ENCODE assay signal across 14 cellular contexts in genomic region chr2:168090366-168091019, GRCh38.
DNase-seq lines count a peak whose midpoint lies in the region; ATAC-seq and TF ChIP-seq lines count a peak whose summit lies in the region.
"Had no signal": no experiment of that assay in that cellular context is flagged by ENCODE, and none has a peak within 500 bp of the region (broad histone marks: within the 10 kb centered on the region; RNA-seq: fewer than 3 reads in every experiment).

No MANE protein-coding gene starts in this region.

- H3K9ac ChIP-seq in colonic mucosa (ENCODE audit: low read depth in 2 of 2, low read length in 2 of 2): no peak overlapping the region

- peaks cover 0 to 7% (median 3%) of the 10 kb centered on the region in 3 donors for H3K36me3 Mint-ChIP-seq in immature natural killer cell
- H3K36me3 Mint-ChIP-seq in activated CD4-positive, alpha-beta memory T cell treated with anti-CD3 and anti-CD28 coated beads for 36 hours: peaks cover 6% of the 10 kb centered on the region
- peaks cover 5% of the 10 kb centered on the region for H3K36me3 Mint-ChIP-seq in activated T-helper 1 cell treated with anti-CD3 and anti-CD28 coated beads, Interleukin-12 subunit alpha, Interleukin-12 subunit beta, Interleukin-2, Interleukin-4 antibody, amounts not matched to agents 30 ng/mL and 10 ng/mL and 1 ng/mL, durations not matched to agents 14 hours and 24 hours and 36 hours (ENCODE audit: low read depth)
- H3K36me3 Mint-ChIP-seq in T-helper 2 cell treated with Interferon-gamma antibody and Interleukin-4, amounts not matched to agents 5 μg/mL and 100 μg/mL, for 36 hours (ENCODE audit: low read depth): peaks cover 17% of the 10 kb centered on the region

- no peaks in the 10 kb centered on the region for H3K27me3 ChIP-seq in colonic mucosa
- H3K27me3 ChIP-seq: ascending aorta, neutrophil had no signal

- no peak overlapping the region for H3K27ac ChIP-seq in colonic mucosa
- H3K27ac ChIP-seq: ascending aorta, thoracic aorta had no signal

- no peak overlapping the region for H3K4me3 ChIP-seq in colonic mucosa
- H3K4me3 ChIP-seq: ascending aorta, thoracic aorta had no signal

- POLR2A ChIA-PET in activated CD4-positive, alpha-beta memory T cell treated with anti-CD3 and anti-CD28 coated beads for 36 hours (lab: Charles Lee): no interaction called here

- H3K9me3 Mint-ChIP-seq in immature natural killer cell: no peaks in the 10 kb centered on the region
- no peaks in the 10 kb centered on the region for H3K9me3 Mint-ChIP-seq in activated CD4-positive, alpha-beta memory T cell treated with anti-CD3 and anti-CD28 coated beads for 36 hours
- peaks cover 5% of the 10 kb centered on the region for H3K9me3 Mint-ChIP-seq in activated T-helper 1 cell treated with anti-CD3 and anti-CD28 coated beads, Interleukin-12 subunit alpha, Interleukin-12 subunit beta, Interleukin-2, Interleukin-4 antibody, amounts not matched to agents 30 ng/mL and 10 ng/mL and 1 ng/mL, durations not matched to agents 14 hours and 24 hours and 36 hours
- H3K9me3 Mint-ChIP-seq in T-helper 2 cell treated with Interferon-gamma antibody and Interleukin-4, amounts not matched to agents 5 μg/mL and 100 μg/mL, for 36 hours: no peaks in the 10 kb centered on the region

- H3K36me3 ChIP-seq in colonic mucosa: no peaks in the 10 kb centered on the region
- H3K36me3 ChIP-seq: ascending aorta, neutrophil, thoracic aorta had no signal

- H3K4me3 Mint-ChIP-seq in immature natural killer cell: peak overlapping the region in 1 of 5 donors; percentile 5
- H3K4me3 Mint-ChIP-seq in activated CD4-positive, alpha-beta memory T cell treated with anti-CD3 and anti-CD28 coated beads for 36 hours: no peak overlapping the region
- H3K4me3 Mint-ChIP-seq in activated T-helper 1 cell treated with anti-CD3 and anti-CD28 coated beads, Interleukin-12 subunit alpha, Interleukin-12 subunit beta, Interleukin-2, Interleukin-4 antibody, amounts not matched to agents 30 ng/mL and 10 ng/mL and 1 ng/mL, durations not matched to agents 14 hours and 24 hours and 36 hours: no peak overlapping the region
- H3K4me3 Mint-ChIP-seq in T-helper 2 cell treated with Interferon-gamma antibody and Interleukin-4, amounts not matched to agents 5 μg/mL and 100 μg/mL, for 36 hours: no peak overlapping the region

- intact Hi-C loops in activated CD4-positive, alpha-beta memory T cell treated with anti-CD3 and anti-CD28 coated beads for 36 hours (cut with micrococcal nuclease): no loop called here
- intact Hi-C loops in activated T-helper 1 cell treated with anti-CD3 and anti-CD28 coated beads, Interleukin-12 subunit alpha, Interleukin-12 subunit beta, Interleukin-2, Interleukin-4 antibody, amounts not matched to agents 30 ng/mL and 10 ng/mL and 1 ng/mL, durations not matched to agents 14 hours and 24 hours and 36 hours (cut with micrococcal nuclease): loop anchor here (5.0 kb wide), 1 partner anchor 1473 kb away; no protein-coding TSS in a partner anchor
- intact Hi-C loops in colonic mucosa (cut with DNase I): no loop called here

- peaks cover 40 to 47% of the 10 kb centered on the region in 2 donors for H3K4me1 Mint-ChIP-seq in immature natural killer cell
- peaks cover 24% of the 10 kb centered on the region for H3K4me1 Mint-ChIP-seq in activated CD4-positive, alpha-beta memory T cell treated with anti-CD3 and anti-CD28 coated beads for 36 hours (ENCODE audit: low read depth)
- H3K4me1 Mint-ChIP-seq in activated T-helper 1 cell treated with anti-CD3 and anti-CD28 coated beads, Interleukin-12 subunit alpha, Interleukin-12 subunit beta, Interleukin-2, Interleukin-4 antibody, amounts not matched to agents 30 ng/mL and 10 ng/mL and 1 ng/mL, durations not matched to agents 14 hours and 24 hours and 36 hours (ENCODE audit: low read depth): peaks cover 20% of the 10 kb centered on the region
- H3K4me1 Mint-ChIP-seq in T-helper 2 cell treated with Interferon-gamma antibody and Interleukin-4, amounts not matched to agents 5 μg/mL and 100 μg/mL, for 36 hours (ENCODE audit: low read depth): peaks cover 17% of the 10 kb centered on the region

- DNase-seq in immature natural killer cell: no peak
- no peak for DNase-seq in activated CD4-positive, alpha-beta memory T cell treated with anti-CD3 and anti-CD28 coated beads for 36 hours
- DNase-seq in activated T-helper 1 cell treated with anti-CD3 and anti-CD28 coated beads, Interleukin-12 subunit alpha, Interleukin-12 subunit beta, Interleukin-2, Interleukin-4 antibody, amounts not matched to agents 30 ng/mL and 10 ng/mL and 1 ng/mL, durations not matched to agents 14 hours and 24 hours and 36 hours (ENCODE audit: low spot score): no peak
- DNase-seq in colonic mucosa: no peak
- no peak for DNase-seq in T-helper 2 cell treated with Interferon-gamma antibody and Interleukin-4, amounts not matched to agents 5 μg/mL and 100 μg/mL, for 36 hours (ENCODE audit: low spot score)
- DNase-seq: activated CD8-positive, alpha-beta memory T cell treated with anti-CD3 and anti-CD28 coated beads for 24 hours; DMS79; erythroblast had no signal

- no peak for TF ChIP-seq CTCF in colonic mucosa (IDR thresholded peaks at IDR 0.05)

- H3K27ac Mint-ChIP-seq in immature natural killer cell: peak overlapping the region in 4 of 6 donors; percentile 49 to 83 (median 70)
- H3K27ac Mint-ChIP-seq in activated CD4-positive, alpha-beta memory T cell treated with anti-CD3 and anti-CD28 coated beads for 36 hours: no peak overlapping the region
- H3K27ac Mint-ChIP-seq in activated T-helper 1 cell treated with anti-CD3 and anti-CD28 coated beads, Interleukin-12 subunit alpha, Interleukin-12 subunit beta, Interleukin-2, Interleukin-4 antibody, amounts not matched to agents 30 ng/mL and 10 ng/mL and 1 ng/mL, durations not matched to agents 14 hours and 24 hours and 36 hours: no peak overlapping the region
- H3K27ac Mint-ChIP-seq in T-helper 2 cell treated with Interferon-gamma antibody and Interleukin-4, amounts not matched to agents 5 μg/mL and 100 μg/mL, for 36 hours: no peak overlapping the region

- H3K27me3 Mint-ChIP-seq in immature natural killer cell (ENCODE audit: low read depth in 3 of 3): no peaks in the 10 kb centered on the region
- no peaks in the 10 kb centered on the region for H3K27me3 Mint-ChIP-seq in activated CD4-positive, alpha-beta memory T cell treated with anti-CD3 and anti-CD28 coated beads for 36 hours
- no peaks in the 10 kb centered on the region for H3K27me3 Mint-ChIP-seq in activated T-helper 1 cell treated with anti-CD3 and anti-CD28 coated beads, Interleukin-12 subunit alpha, Interleukin-12 subunit beta, Interleukin-2, Interleukin-4 antibody, amounts not matched to agents 30 ng/mL and 10 ng/mL and 1 ng/mL, durations not matched to agents 14 hours and 24 hours and 36 hours (ENCODE audit: insufficient read depth)
- H3K27me3 Mint-ChIP-seq in T-helper 2 cell treated with Interferon-gamma antibody and Interleukin-4, amounts not matched to agents 5 μg/mL and 100 μg/mL, for 36 hours (ENCODE audit: low read depth): no peaks in the 10 kb centered on the region

- no peaks in the 10 kb centered on the region for H3K9me3 ChIP-seq in colonic mucosa
- H3K9me3 ChIP-seq: ascending aorta, neutrophil, thoracic aorta had no signal

- CTCF ChIA-PET in activated CD4-positive, alpha-beta memory T cell treated with anti-CD3 and anti-CD28 coated beads for 36 hours (lab: Charles Lee): no interaction called here

- ATAC-seq in GM19025 (IDR thresholded peaks at IDR 0.05; ENCODE audit: low read depth, unreplicated experiment) (peak; percentile 85), GM21723 (IDR thresholded peaks at IDR 0.05; ENCODE audit: unreplicated experiment) (peak; percentile 90), HG03175 (IDR thresholded peaks at IDR 0.05; ENCODE audit: unreplicated experiment) (peak; percentile 88)

- H3K4me1 ChIP-seq in colonic mucosa: no peaks in the 10 kb centered on the region
- H3K4me1 ChIP-seq: ascending aorta had no signal

Comparison
In these comparisons a context has a peak if more than half of its experiments do, and no peak if none do; other contexts are left out.
1. H3K27ac Mint-ChIP-seq: peak in immature natural killer cell (4 of 6); none in activated CD4-positive, alpha-beta memory T cell treated with anti-CD3 and anti-CD28 coated beads for 36 hours (single experiment), activated T-helper 1 cell treated with anti-CD3 and anti-CD28 coated beads, Interleukin-12 subunit alpha, Interleukin-12 subunit beta, Interleukin-2, Interleukin-4 antibody, amounts not matched to agents 30 ng/mL and 10 ng/mL and 1 ng/mL, durations not matched to agents 14 hours and 24 hours and 36 hours (single experiment) and T-helper 2 cell treated with Interferon-gamma antibody and Interleukin-4, amounts not matched to agents 5 μg/mL and 100 μg/mL, for 36 hours (single experiment).
2. Peak in every context shown above with its lines, with median percentiles within 50 percentile points of each other: ATAC-seq.